In genomic region chr5:108531367-108532211, GRCh38 we compare ENCODE assay signal across 21 cellular contexts.
DNase-seq lines count a peak whose midpoint lies in the region; ATAC-seq, FAIRE-seq and TF ChIP-seq lines count a peak whose summit lies in the region.
"Had no signal": no experiment of that assay in that cellular context is flagged by ENCODE, and none has a peak within 500 bp of the region (broad histone marks: within the 10 kb centered on the region; RNA-seq: fewer than 3 reads in every experiment).

No MANE protein-coding gene starts in this region.

- no peak overlapping the region for H3K9ac ChIP-seq in Loucy (ENCODE audit: low read depth, low read length, poor library complexity, severe bottlenecking)
- 0 out of 4 replicates have a peak overlapping the region, but pooled peaks of 1 of the 2 experiments have one; percentile 10 for H3K9ac ChIP-seq in K562 (ENCODE audit: insufficient read depth in 1 of 2, low read depth in 2 of 2, low read length in 2 of 2)
- H3K9ac ChIP-seq in smooth muscle cell (ENCODE audit: low read depth) = no peak overlapping the region

- H2AFZ ChIP-seq in Loucy (ENCODE audit: low read length) = 0 out of 2 replicates have a peak overlapping the region, but pooled peaks have one; percentile 27
- peak overlapping the region; percentile 73 for H2AFZ ChIP-seq in K562 (ENCODE audit: low read depth, low read length)
- peak overlapping the region; percentile 6 for H2AFZ ChIP-seq in smooth muscle cell (ENCODE audit: low read depth)

- peak; percentile 99 for FAIRE-seq in K562 (lab: Jason Lieb, UNC)
- FAIRE-seq: GM18507 had no signal

- no peak overlapping the region for H3K4me2 ChIP-seq in Loucy (ENCODE audit: low read depth, low read length, poor library complexity, severe bottlenecking)
- peak overlapping the region; percentile 57 for H3K4me2 ChIP-seq in K562 (ENCODE audit: insufficient read depth, low read length)
- peak overlapping the region; percentile 1 for H3K4me2 ChIP-seq in smooth muscle cell

- no peaks in the 10 kb centered on the region for H3K9me1 ChIP-seq in K562 (ENCODE audit: control insufficient read depth, insufficient read depth, low read length)

- intact Hi-C loops in K562 (cut with micrococcal nuclease) = no loop called here
- intact Hi-C loops in psoas muscle (cut with DNase I) = no loop called here

- no peaks in the 10 kb centered on the region for H4K20me1 ChIP-seq in Loucy (ENCODE audit: insufficient read depth, low read length, poor library complexity, severe bottlenecking)
- H4K20me1 ChIP-seq in K562 (replicated peaks; ENCODE audit: control insufficient read depth, insufficient read depth, low read length) = no peaks in the 10 kb centered on the region
- no peaks in the 10 kb centered on the region for H4K20me1 ChIP-seq in smooth muscle cell (ENCODE audit: low read depth)

- no peak overlapping the region for H3K4me3 ChIP-seq in Loucy (ENCODE audit: low read length, poor library complexity, severe bottlenecking)
- no peak overlapping the region for H3K4me3 ChIP-seq in K562
- H3K4me3 ChIP-seq in smooth muscle cell = no peak overlapping the region
- H3K4me3 ChIP-seq in psoas muscle = no peak overlapping the region
- H3K4me3 ChIP-seq: transverse colon had no signal

- TF ChIP-seq CTCF in Loucy (conservative IDR thresholded peaks at IDR 0.05; ENCODE audit: low read length) (no peak), K562 (IDR thresholded peaks at IDR 0.05 in 2 of 3, conservative IDR thresholded peaks at IDR 0.05 in 1 of 3; ENCODE audit: insufficient read depth in 2 of 3, low read depth in 1 of 3, low read length in 3 of 3) (0 out of 6 replicates have a peak, but pooled peaks of 1 of the 3 experiments have one; percentile 7), smooth muscle cell (IDR thresholded peaks at IDR 0.05; ENCODE audit: borderline replicate concordance, insufficient read depth, poor library complexity, severe bottlenecking) (no peak), psoas muscle (IDR thresholded peaks at IDR 0.05) (no peak)

- no peaks in the 10 kb centered on the region for H3K4me1 ChIP-seq in Loucy (ENCODE audit: insufficient read depth, low read length, poor library complexity, severe bottlenecking)
- peaks cover 3 to 27% of the 10 kb centered on the region in 2 experiments; a peak in 4 of 5 replicates for H3K4me1 ChIP-seq in K562 (replicated peaks in 1 of 2; ENCODE audit: control insufficient read depth in 2 of 2, insufficient read depth in 2 of 2, low read length in 2 of 2)
- H3K4me1 ChIP-seq in smooth muscle cell (ENCODE audit: low read depth) = no peaks in the 10 kb centered on the region
- no peaks in the 10 kb centered on the region for H3K4me1 ChIP-seq in psoas muscle
- H3K4me1 ChIP-seq: transverse colon had no signal

- TF ChIP-seq POLR2A in K562 (conservative IDR thresholded peaks at IDR 0.05) = no peak

- H3K27me3 ChIP-seq in Loucy (ENCODE audit: insufficient read depth, low read length, poor library complexity, severe bottlenecking) (no peaks in the 10 kb centered on the region), K562 (ENCODE audit: control insufficient read depth in 2 of 2, insufficient read depth in 2 of 2, low read length in 2 of 2) (no peaks in the 10 kb centered on the region), smooth muscle cell (ENCODE audit: low read depth) (no peaks in the 10 kb centered on the region), psoas muscle (ENCODE audit: insufficient read depth in 3 of 3, low read length in 2 of 3) (no peaks in the 10 kb centered on the region)
- H3K27me3 ChIP-seq: transverse colon had no signal

- H3K27ac ChIP-seq in K562 (ENCODE audit: extremely low read depth, low read depth, low read length) (peak overlapping the region; percentile 70), smooth muscle cell (ENCODE audit: low read depth) (peak overlapping the region; percentile 43), psoas muscle (no peak overlapping the region)
- H3K27ac ChIP-seq: C4-2B, transverse colon had no signal

- H3K79me2 ChIP-seq in Loucy (ENCODE audit: insufficient read depth, low read length) = no peaks in the 10 kb centered on the region
- H3K79me2 ChIP-seq in K562 (ENCODE audit: control insufficient read depth, insufficient read depth, low read length) = no peaks in the 10 kb centered on the region
- no peaks in the 10 kb centered on the region for H3K79me2 ChIP-seq in smooth muscle cell (ENCODE audit: low read depth)

- no TSS peak for BruUV-seq in K562 (replicated peaks; lab: Mats Ljungman, UMichigan)

- peak; percentile 59 to 88 (median 76) for DNase-seq in K562 (ENCODE audit: extremely low read depth in 1 of 4, low spot score in 3 of 4)
- DNase-seq in iris pigment epithelial cell (ENCODE audit: low read depth) = peak; percentile 77
- DNase-seq in smooth muscle cell (lab: John Stamatoyannopoulos, UW; ENCODE audit: unreplicated experiment) = no peak
- DNase-seq in MV-4-11 (lab: John Stamatoyannopoulos, UW) = no peak
- no peak for DNase-seq in psoas muscle
- DNase-seq: activated B cell treated with CpG ODN at 0.5 μM for 24 hours; activated naive CD8-positive, alpha-beta T cell treated with anti-CD3 and anti-CD28 coated beads for 36 hours; activated T-cell treated with anti-CD3 and anti-CD28 coated beads, Interleukin-2, amount 50 U/mL, for 72 hours; caudate nucleus; effector CD8-positive, alpha-beta T cell; naive B cell; NCI-H146; NCI-H345; stimulated activated naive CD4-positive, alpha-beta T cell; T-helper 1 cell; transverse colon had no signal

- TF ChIP-seq RAD21 in K562 (CRISPR knock-in tag; conservative IDR thresholded peaks at IDR 0.05 in 1 of 2, IDR thresholded peaks at IDR 0.05 in 1 of 2) = peak; percentile 14 to 66; a peak in 3 of 4 replicates

- ATAC-seq in K562 (peak; percentile 97), GM19452 (IDR thresholded peaks at IDR 0.05; ENCODE audit: unreplicated experiment) (no peak), psoas muscle (no peak)
- ATAC-seq: activated T-cell treated with anti-CD3 and anti-CD28 coated beads, Interleukin-2, amount 50 U/mL, for 72 hours; HCT116 had no signal

- 10% methylated on average over 8 of the region's 8 CpGs for WGBS in K562 (ENCODE audit: insufficient coverage, low coverage, missing lambda C conversion rate)
- WGBS in smooth muscle cell (ENCODE audit: low lambda C conversion rate) = 53% methylated on average over 8 of the region's 8 CpGs
- 74 to 81% (median 78%) methylated on average over 8 of the region's 8 CpGs for WGBS in psoas muscle, 3 donors

- no peaks in the 10 kb centered on the region; the same call in 1 of the 2 replicates for H3K9me3 ChIP-seq in Loucy (ENCODE audit: insufficient read depth, low read depth, low read length)
- peaks cover 26% of the 10 kb centered on the region for H3K9me3 ChIP-seq in K562 (replicated peaks; ENCODE audit: control insufficient read depth, insufficient read depth, low read depth, low read length)
- peaks cover 2% of the 10 kb centered on the region for H3K9me3 ChIP-seq in smooth muscle cell (replicated peaks; ENCODE audit: low read depth)
- H3K9me3 ChIP-seq in psoas muscle = peaks cover 8% of the 10 kb centered on the region
- H3K9me3 ChIP-seq: transverse colon had no signal

- in situ Hi-C loops in K562 (cut with MboI) = no loop called here

- H3K36me3 ChIP-seq in Loucy (ENCODE audit: insufficient read depth, low read length) (no peaks in the 10 kb centered on the region), K562 (ENCODE audit: control insufficient read depth, insufficient read depth, low read length) (0 out of 3 replicates have a peak, but pooled peaks cover 3% of the 10 kb centered on the region), smooth muscle cell (ENCODE audit: low read depth) (no peaks in the 10 kb centered on the region), psoas muscle (ENCODE audit: insufficient read depth in 1 of 2, low read depth in 1 of 2) (no peaks in the 10 kb centered on the region)
- H3K36me3 ChIP-seq: transverse colon had no signal

- CTCF ChIA-PET in K562 (lab: Yijun Ruan, JAX; ENCODE audit: low intra/inter-chr PET ratio) = no interaction called here

- POLR2A ChIA-PET in K562 (lab: Yijun Ruan, JAX) = interaction anchor here (0.7 to 2.0 kb wide), 3 partner anchors 13 to 1074 kb away, joined by 3 to 6 read pairs (median 3); no protein-coding TSS in a partner anchor

- peak; percentile 95 for TF ChIP-seq EP300 in K562 (IDR thresholded peaks at IDR 0.05; ENCODE audit: low read length)

- H3K9me2 ChIP-seq in Loucy (replicated peaks; ENCODE audit: low read depth, low read length) = no peaks in the 10 kb centered on the region

- H3F3A ChIP-seq in Loucy (ENCODE audit: low read depth) (no peaks in the 10 kb centered on the region), smooth muscle cell (ENCODE audit: low read depth) (no peaks in the 10 kb centered on the region)

TF ChIP-seq in K562, 482 proteins besides CTCF, POLR2A, EP300 and RAD21 (continues in another document):
- TF ChIP-seq TSC22D4 (tag; IDR thresholded peaks at IDR 0.05) = no peak
- TF ChIP-seq SNAPC5 (CRISPR knock-in tag; IDR thresholded peaks at IDR 0.05) = peak; percentile 85
- TF ChIP-seq ZNF780A (CRISPR knock-in tag; IDR thresholded peaks at IDR 0.05) = peak; percentile 93; the same call in 1 of the 2 replicates
- no peak for TF ChIP-seq CHD1 (IDR thresholded peaks at IDR 0.05; ENCODE audit: low read length)
- no peak for TF ChIP-seq TAF1 (IDR thresholded peaks at IDR 0.05; ENCODE audit: control insufficient read depth, extremely low read depth, insufficient read depth, low read length, severe bottlenecking)
- TF ChIP-seq PTTG1 (tag; IDR thresholded peaks at IDR 0.05; ENCODE audit: low read depth) = peak; percentile 99
- TF ChIP-seq, protein P1, sequence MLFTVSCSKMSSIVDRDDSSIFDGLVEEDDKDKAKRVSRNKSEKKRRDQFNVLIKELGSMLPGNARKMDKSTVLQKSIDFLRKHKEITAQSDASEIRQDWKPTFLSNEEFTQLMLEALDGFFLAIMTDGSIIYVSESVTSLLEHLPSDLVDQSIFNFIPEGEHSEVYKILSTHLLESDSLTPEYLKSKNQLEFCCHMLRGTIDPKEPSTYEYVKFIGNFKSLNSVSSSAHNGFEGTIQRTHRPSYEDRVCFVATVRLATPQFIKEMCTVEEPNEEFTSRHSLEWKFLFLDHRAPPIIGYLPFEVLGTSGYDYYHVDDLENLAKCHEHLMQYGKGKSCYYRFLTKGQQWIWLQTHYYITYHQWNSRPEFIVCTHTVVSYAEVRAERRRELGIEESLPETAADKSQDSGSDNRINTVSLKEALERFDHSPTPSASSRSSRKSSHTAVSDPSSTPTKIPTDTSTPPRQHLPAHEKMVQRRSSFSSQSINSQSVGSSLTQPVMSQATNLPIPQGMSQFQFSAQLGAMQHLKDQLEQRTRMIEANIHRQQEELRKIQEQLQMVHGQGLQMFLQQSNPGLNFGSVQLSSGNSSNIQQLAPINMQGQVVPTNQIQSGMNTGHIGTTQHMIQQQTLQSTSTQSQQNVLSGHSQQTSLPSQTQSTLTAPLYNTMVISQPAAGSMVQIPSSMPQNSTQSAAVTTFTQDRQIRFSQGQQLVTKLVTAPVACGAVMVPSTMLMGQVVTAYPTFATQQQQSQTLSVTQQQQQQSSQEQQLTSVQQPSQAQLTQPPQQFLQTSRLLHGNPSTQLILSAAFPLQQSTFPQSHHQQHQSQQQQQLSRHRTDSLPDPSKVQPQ (CRISPR knock-in tag; IDR thresholded peaks at IDR 0.05; ENCODE audit: borderline replicate concordance) = peak; percentile 98

Comparison
In these comparisons a context has a peak if more than half of its experiments do, and no peak if none do; other contexts are left out.
1. H2AFZ ChIP-seq: peak in every context shown above with its lines; median percentile 73 in K562; 27 in Loucy; 6 in smooth muscle cell.
2. DNase-seq: peak in K562 (4 of 4) and iris pigment epithelial cell (single experiment); none in smooth muscle cell (single experiment), MV-4-11 (single experiment) and psoas muscle (0 of 2).